8 cellular contexts compared by ENCODE assay signal in the genomic region with DNA sequence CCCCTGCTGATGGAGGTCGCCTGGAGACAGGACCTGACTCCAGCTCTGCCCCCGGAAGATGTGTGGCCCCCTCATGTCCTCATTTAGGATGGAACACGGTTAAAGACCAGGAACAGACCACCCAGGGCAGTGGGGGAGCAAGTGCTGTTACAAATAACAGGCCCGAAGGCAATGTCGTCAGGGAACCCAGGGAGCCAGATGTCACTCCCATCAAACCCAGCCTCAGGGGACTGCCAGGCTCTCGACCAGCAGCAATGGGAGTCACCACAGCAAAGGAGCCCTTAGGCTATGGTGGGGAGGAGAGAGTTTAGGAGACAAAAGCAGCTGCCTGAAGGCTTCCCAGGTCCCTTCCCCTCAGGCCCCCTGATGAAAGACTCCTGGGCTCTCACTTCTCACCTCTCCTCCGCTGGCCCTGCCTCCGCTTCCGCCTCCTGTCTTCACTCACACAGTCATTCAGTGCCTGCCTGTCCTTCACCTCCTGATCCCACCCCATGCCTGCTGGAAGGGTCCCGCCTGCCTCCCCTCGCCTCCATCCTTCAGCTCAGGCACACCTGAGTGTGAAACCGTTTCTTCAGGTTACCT. TPM values are rescaled to one million over a fixed set of nuclear protein-coding genes. Genes with fewer than 3 reads are reported as not detected.
A peak's percentile ranks its signal among the peaks of the same experiment; 100 is the strongest.
DNase-seq lines count a peak whose midpoint lies in the region; ATAC-seq and TF ChIP-seq lines count a peak whose summit lies in the region.

No MANE protein-coding gene starts in this region.

- H3K36me3 ChIP-seq in skeletal muscle tissue (ENCODE audit: control insufficient read depth in 3 of 3, insufficient read depth in 3 of 3, low read length in 3 of 3) = peaks cover 16 to 33% (median 28%) of the 10 kb centered on the region in 3 donors

- no peaks in the 10 kb centered on the region for H3K9me3 ChIP-seq in skeletal muscle tissue (ENCODE audit: control insufficient read depth in 3 of 3, low read length in 3 of 3)

- peaks cover 68 to 78% (median 71%) of the 10 kb centered on the region in 3 donors for H3K4me1 ChIP-seq in skeletal muscle tissue (ENCODE audit: control insufficient read depth in 3 of 3, insufficient read depth in 3 of 3, low read length in 3 of 3)

- no peak for TF ChIP-seq CTCF in dorsolateral prefrontal cortex (IDR thresholded peaks at IDR 0.05 in 54 of 56, conservative IDR thresholded peaks at IDR 0.05 in 2 of 56; ENCODE audit: low read depth in 1 of 56, partially characterized antibody in 56 of 56)

- intact Hi-C loops in dorsolateral prefrontal cortex (cut with DNase I) = loop anchor here (5.0 to 10.0 kb wide), 6 partner anchors 36 to 763 kb away; a partner anchor contains a TSS

- H3K27me3 ChIP-seq in dorsolateral prefrontal cortex = no peaks in the 10 kb centered on the region
- H3K27me3 ChIP-seq in skeletal muscle tissue (ENCODE audit: control insufficient read depth in 3 of 3, insufficient read depth in 3 of 3, low read length in 3 of 3) = no peaks in the 10 kb centered on the region

- H3K27ac ChIP-seq in dorsolateral prefrontal cortex = peak overlapping the region in 52 of 59 donors; percentile 2 to 100 (median 72)
- H3K27ac ChIP-seq in skeletal muscle tissue (ENCODE audit: low read depth, low read length) = peak overlapping the region; percentile 63

- ATAC-seq in GM21360 (IDR thresholded peaks at IDR 0.05; ENCODE audit: unreplicated experiment) = no peak
- no peak for ATAC-seq in HG02852 (IDR thresholded peaks at IDR 0.05; ENCODE audit: unreplicated experiment)

- peak overlapping the region in 50 of 59 donors; percentile 6 to 55 (median 39) for H3K4me3 ChIP-seq in dorsolateral prefrontal cortex
- H3K4me3 ChIP-seq in skeletal muscle tissue (ENCODE audit: low read length in 3 of 3) = peak overlapping the region in 2 of 3 donors; percentile 31 to 41

- H3K9ac ChIP-seq in skeletal muscle tissue (ENCODE audit: low read depth in 1 of 3, low read length in 3 of 3) = peak overlapping the region; percentile 33 to 78 (median 50)

- DNase-seq in DMS79 treated with DMSO at 0.1 percent for 48 hours (lab: John Stamatoyannopoulos, UW) = peak; percentile 19
- DNase-seq in DMS79 (lab: John Stamatoyannopoulos, UW) = no peak
- peak; percentile 76 for DNase-seq in NCI-H2171 (lab: John Stamatoyannopoulos, UW)
- no peak for DNase-seq in dorsolateral prefrontal cortex
- no peak for DNase-seq in activated gamma-delta T cell (lab: John Stamatoyannopoulos, UW)

RNA-seq across cellular contexts. Expression of a gene that starts 4.4 kb away (rescaled TPM):
- 100 to 1,000 TPM in 2 of 120 experiments, 10 to 100 TPM in 118; 44.3 to 109 (median 63.6) TPM for total RNA-seq in dorsolateral prefrontal cortex
- 27.7 TPM for total RNA-seq in skeletal muscle tissue

RNA-seq across cellular contexts. Expression of a gene that starts 7.8 kb away (rescaled TPM):
- total RNA-seq in dorsolateral prefrontal cortex (100 to 1,000 TPM; 110 to 287 (median 161) TPM), skeletal muscle tissue (136 TPM)

RNA-seq across cellular contexts. Expression of a gene that starts 26.1 kb away (rescaled TPM):
- total RNA-seq in dorsolateral prefrontal cortex (10 to 100 TPM; 21.3 to 40.7 (median 28.0) TPM), skeletal muscle tissue (10.4 TPM)

RNA-seq across cellular contexts. Expression of a gene that starts 42.4 kb away (rescaled TPM):
- 10 to 100 TPM in 119 of 120 experiments, 1 to 10 TPM in 1; 7.4 to 42.2 (median 25.6) TPM for total RNA-seq in dorsolateral prefrontal cortex
- total RNA-seq in skeletal muscle tissue = not detected

Comparison
In these comparisons a context has a peak if more than half of its experiments do, and no peak if none do; other contexts are left out.
1. DNase-seq: peak in DMS79 treated with DMSO at 0.1 percent for 48 hours (single experiment) and NCI-H2171 (single experiment); none in DMS79 (single experiment), dorsolateral prefrontal cortex (0 of 10) and activated gamma-delta T cell (single experiment).